Comparison of ENCODE assay signal across 16 cellular contexts in genomic region chr5:68446487-68446894, GRCh38.
DNase-seq lines count a peak whose midpoint lies in the region; ATAC-seq lines count a peak whose summit lies in the region.
"Had no signal": no experiment of that assay in that cellular context is flagged by ENCODE, and none has a peak within 500 bp of the region (broad histone marks: within the 10 kb centered on the region; RNA-seq: fewer than 3 reads in every experiment).

No MANE protein-coding gene starts in this region.

- no peak overlapping the region for H2BK15ac ChIP-seq in mesendoderm (replicated peaks; ENCODE audit: low read depth)

- no peak overlapping the region for H3K27ac Mint-ChIP-seq in activated CD4-positive, alpha-beta memory T cell treated with anti-CD3 and anti-CD28 coated beads for 36 hours
- no peak overlapping the region for H3K27ac Mint-ChIP-seq in activated T-helper 17 cell treated with anti-CD3 and anti-CD28 coated beads, Interleukin-2, amount 50 U/mL, for 72 hours
- H3K27ac Mint-ChIP-seq: activated naive CD4-positive, alpha-beta T cell treated with anti-CD3 and anti-CD28 coated beads, Interleukin-2, amount 50 U/mL, for 24 hours; GM23338 had no signal

- no peaks in the 10 kb centered on the region for H3K9me3 Mint-ChIP-seq in activated CD4-positive, alpha-beta memory T cell treated with anti-CD3 and anti-CD28 coated beads for 36 hours
- H3K9me3 Mint-ChIP-seq in activated T-helper 17 cell treated with anti-CD3 and anti-CD28 coated beads, Interleukin-2, amount 50 U/mL, for 72 hours: no peaks in the 10 kb centered on the region
- H3K9me3 Mint-ChIP-seq: activated naive CD4-positive, alpha-beta T cell treated with anti-CD3 and anti-CD28 coated beads, Interleukin-2, amount 50 U/mL, for 24 hours; GM23338 had no signal

- POLR2A ChIA-PET in activated CD4-positive, alpha-beta memory T cell treated with anti-CD3 and anti-CD28 coated beads for 36 hours (lab: Charles Lee): no interaction called here

- H3K79me1 ChIP-seq in mesendoderm (ENCODE audit: low read length): no peaks in the 10 kb centered on the region

- CTCF ChIA-PET in activated CD4-positive, alpha-beta memory T cell treated with anti-CD3 and anti-CD28 coated beads for 36 hours (lab: Charles Lee): interaction anchor here (0.6 kb wide), 1 partner anchor 360 kb away, joined by 3 read pairs; no protein-coding TSS in a partner anchor

- no peak overlapping the region for H2AK5ac ChIP-seq in mesendoderm (ENCODE audit: low read length)

- no peak overlapping the region for H3K4me2 ChIP-seq in mesendoderm (ENCODE audit: low read length)
- H3K4me2 ChIP-seq: GM23338 had no signal

- H3K27ac ChIP-seq in mesendoderm (ENCODE audit: low read depth, low read length): no peak overlapping the region
- H3K27ac ChIP-seq: epithelial cell of prostate had no signal

- no peak overlapping the region for H4K8ac ChIP-seq in mesendoderm (ENCODE audit: low read depth, low read length)

- WGBS in mesendoderm (ENCODE audit: extremely low coverage, insufficient coverage, low lambda C conversion rate): no CpG with 5 or more reads among the region's 1 CpG

- H3K4me3 Mint-ChIP-seq in activated CD4-positive, alpha-beta memory T cell treated with anti-CD3 and anti-CD28 coated beads for 36 hours: no peak overlapping the region
- H3K4me3 Mint-ChIP-seq in activated T-helper 17 cell treated with anti-CD3 and anti-CD28 coated beads, Interleukin-2, amount 50 U/mL, for 72 hours: no peak overlapping the region
- H3K4me3 Mint-ChIP-seq: activated naive CD4-positive, alpha-beta T cell treated with anti-CD3 and anti-CD28 coated beads, Interleukin-2, amount 50 U/mL, for 24 hours; GM23338; neural crest cell had no signal

- no peaks in the 10 kb centered on the region for H3K27me3 Mint-ChIP-seq in activated CD4-positive, alpha-beta memory T cell treated with anti-CD3 and anti-CD28 coated beads for 36 hours
- no peaks in the 10 kb centered on the region for H3K27me3 Mint-ChIP-seq in activated T-helper 17 cell treated with anti-CD3 and anti-CD28 coated beads, Interleukin-2, amount 50 U/mL, for 72 hours
- H3K27me3 Mint-ChIP-seq: activated naive CD4-positive, alpha-beta T cell treated with anti-CD3 and anti-CD28 coated beads, Interleukin-2, amount 50 U/mL, for 24 hours had no signal

- no peak overlapping the region for H2BK120ac ChIP-seq in mesendoderm (ENCODE audit: low read depth, low read length)

- intact Hi-C loops in activated CD4-positive, alpha-beta memory T cell treated with anti-CD3 and anti-CD28 coated beads for 36 hours (cut with micrococcal nuclease): no loop called here

- DNase-seq in mesendoderm (no peak), DMS114 treated with DMSO at 0.1 percent for 48 hours (lab: John Stamatoyannopoulos, UW; ENCODE audit: unreplicated experiment) (no peak)
- no peak for DNase-seq in central memory CD4-positive, alpha-beta T cell
- no peak for DNase-seq in activated CD4-positive, alpha-beta memory T cell treated with anti-CD3 and anti-CD28 coated beads for 36 hours
- DNase-seq: cerebellar nuclear complex, NCI-H1048, NCI-H524 treated with DMSO at 0.1 percent for 48 hours had no signal

- no peak overlapping the region for H3K18ac ChIP-seq in mesendoderm (ENCODE audit: low read length)

- no peaks in the 10 kb centered on the region for H3K36me3 ChIP-seq in mesendoderm (ENCODE audit: control insufficient read depth, insufficient read depth, low read length)

- no peaks in the 10 kb centered on the region for H3K79me2 ChIP-seq in mesendoderm (ENCODE audit: control insufficient read depth, insufficient read depth, low read length)

- H4K5ac ChIP-seq in mesendoderm (ENCODE audit: low read length): no peak overlapping the region

- H3K4ac ChIP-seq in mesendoderm (ENCODE audit: low read depth, low read length): peak overlapping the region; percentile 52

- no peak overlapping the region for H3K4me3 ChIP-seq in mesendoderm (ENCODE audit: low read length)
- H3K4me3 ChIP-seq: GM23338 had no signal

- H3K36me3 Mint-ChIP-seq in activated CD4-positive, alpha-beta memory T cell treated with anti-CD3 and anti-CD28 coated beads for 36 hours: no peaks in the 10 kb centered on the region
- no peaks in the 10 kb centered on the region for H3K36me3 Mint-ChIP-seq in activated T-helper 17 cell treated with anti-CD3 and anti-CD28 coated beads, Interleukin-2, amount 50 U/mL, for 72 hours (ENCODE audit: low read depth)
- H3K36me3 Mint-ChIP-seq: activated naive CD4-positive, alpha-beta T cell treated with anti-CD3 and anti-CD28 coated beads, Interleukin-2, amount 50 U/mL, for 24 hours had no signal

- H3K9ac ChIP-seq in mesendoderm (ENCODE audit: low read length): no peak overlapping the region

- peaks cover 11% of the 10 kb centered on the region for H3K4me1 Mint-ChIP-seq in activated CD4-positive, alpha-beta memory T cell treated with anti-CD3 and anti-CD28 coated beads for 36 hours (ENCODE audit: low read depth)
- peaks cover 1% of the 10 kb centered on the region for H3K4me1 Mint-ChIP-seq in activated T-helper 17 cell treated with anti-CD3 and anti-CD28 coated beads, Interleukin-2, amount 50 U/mL, for 72 hours

- no peak overlapping the region for H3K56ac ChIP-seq in mesendoderm (ENCODE audit: low read length)

- H3K27me3 ChIP-seq in mesendoderm (ENCODE audit: insufficient read depth, low read length, poor library complexity): no peaks in the 10 kb centered on the region

- H2BK5ac ChIP-seq in mesendoderm (ENCODE audit: low read length): no peak overlapping the region

- H3K4me1 ChIP-seq in mesendoderm (ENCODE audit: control insufficient read depth, low read depth, low read length): no peaks in the 10 kb centered on the region

- H3K23ac ChIP-seq in mesendoderm (ENCODE audit: low read length): no peak overlapping the region

- ATAC-seq in GM18870 (IDR thresholded peaks at IDR 0.05; ENCODE audit: unreplicated experiment) (peak; percentile 83), GM21526 (IDR thresholded peaks at IDR 0.05; ENCODE audit: low FRiP score, unreplicated experiment) (peak; percentile 69), HG03095 (IDR thresholded peaks at IDR 0.05; ENCODE audit: unreplicated experiment) (peak; percentile 75)
- no peak for ATAC-seq in activated T-helper 17 cell treated with anti-CD3 and anti-CD28 coated beads, Interleukin-2, amount 50 U/mL, for 72 hours (replicated peaks)
- ATAC-seq: GM23338, left lobe of liver had no signal
